In the genomic region with DNA sequence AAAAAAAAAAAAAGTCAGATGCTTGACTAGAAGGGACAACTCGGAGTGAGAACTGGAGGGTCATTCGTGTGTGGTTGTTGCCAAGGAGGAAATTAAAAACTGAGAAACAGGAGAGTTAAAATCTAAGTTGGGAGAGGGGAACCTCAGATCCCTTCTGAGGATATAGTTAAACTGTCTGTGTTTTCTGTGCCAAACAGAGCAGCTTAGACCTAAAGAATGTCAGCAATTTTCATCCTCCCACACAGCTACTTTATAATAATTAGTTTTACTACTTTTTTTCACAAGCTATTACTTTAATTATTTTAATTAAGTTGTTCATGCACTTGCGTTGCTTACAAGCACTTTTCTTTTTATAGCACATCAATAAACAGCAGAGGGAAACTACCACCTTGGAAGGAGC, we compare ENCODE assay signal across 23 cellular contexts.
DNase-seq lines count a peak whose midpoint lies in the region; ATAC-seq and TF ChIP-seq lines count a peak whose summit lies in the region.
"Had no signal": no experiment of that assay in that cellular context is flagged by ENCODE, and none has a peak within 500 bp of the region (broad histone marks: within the 10 kb centered on the region; RNA-seq: fewer than 3 reads in every experiment).

No MANE protein-coding gene starts in this region.

- peaks cover 46% of the 10 kb centered on the region for H3K4me1 ChIP-seq in GM23248 (ENCODE audit: insufficient read depth)
- peaks cover 5 to 17% of the 10 kb centered on the region in 2 donors for H3K4me1 ChIP-seq in left lung
- H3K4me1 ChIP-seq in spleen = peaks cover 4 to 35% (median 13%) of the 10 kb centered on the region in 6 donors
- H3K4me1 ChIP-seq in Peyer's patch = no peaks in the 10 kb centered on the region
- H3K4me1 ChIP-seq: neural progenitor cell had no signal

- H3K4me3 ChIP-seq in GM23248 (no peak overlapping the region), astrocyte of the spinal cord (ENCODE audit: low read depth, low read length) (no peak overlapping the region), left lung (no peak overlapping the region), spleen (no peak overlapping the region), Peyer's patch (no peak overlapping the region)
- H3K4me3 ChIP-seq: neural progenitor cell, SK-N-MC, stomach had no signal

- H3K27ac ChIP-seq in GM23248 (peak overlapping the region; percentile 31), left lung (peak overlapping the region; percentile 34 to 50), spleen (peak overlapping the region in 7 of 8 donors; percentile 9 to 51 (median 36)), Peyer's patch (no peak overlapping the region)
- H3K27ac ChIP-seq: neural progenitor cell, SK-N-MC had no signal

- H2AFZ ChIP-seq in GM23248 = peak overlapping the region; percentile 70
- H2AFZ ChIP-seq: neural progenitor cell had no signal

- 70 to 72% methylated on average over 3 of the region's 3 CpGs for WGBS in GM23248 (ENCODE audit: low coverage in 1 of 2, low lambda C conversion rate in 2 of 2, missing lambda C conversion rate in 2 of 2), 2 experiments
- 46 to 73% (median 68%) methylated on average over 3 of the region's 3 CpGs for WGBS in spleen, 5 donors

- H3F3A ChIP-seq in GM23248 (ENCODE audit: insufficient read depth) = peaks cover 22% of the 10 kb centered on the region

- no peak for ATAC-seq in left lung
- ATAC-seq in GM21619 (IDR thresholded peaks at IDR 0.05; ENCODE audit: unreplicated experiment) = no peak
- ATAC-seq: right cardiac atrium had no signal

- no peaks in the 10 kb centered on the region for H3K9me2 ChIP-seq in GM23248 (ENCODE audit: insufficient read depth)

- DNase-seq in GM23248 (peak; percentile 37), astrocyte of the spinal cord (ENCODE audit: low read depth, low spot score) (peak; percentile 9), left lung (no peak), spleen (no peak), retina (no peak), Peyer's patch (no peak)
- DNase-seq: activated CD4-positive, alpha-beta T cell treated with anti-CD3 and anti-CD28 coated beads for 48 hours; activated CD8-positive, alpha-beta memory T cell treated with anti-CD3 and anti-CD28 coated beads, Interleukin-2, amount 50 U/mL, for 4 hours; activated naive CD4-positive, alpha-beta T cell; aorta; Calu3; glutamatergic neuron; GOT3; KG1; midbrain; NCI-H1092; NCI-H2081 treated with DMSO at 0.1 percent for 48 hours; NCI-H524; right cardiac atrium; stomach had no signal

- no peak for TF ChIP-seq POLR2A in spleen (IDR thresholded peaks at IDR 0.05)
- TF ChIP-seq POLR2A in Peyer's patch (IDR thresholded peaks at IDR 0.05) = no peak

- in situ Hi-C loops in GM23248 (cut with MboI) (loop anchor here (25.0 kb wide), 1 partner anchor 447 kb away; a partner anchor contains a TSS), astrocyte of the spinal cord (cut with HindIII; ENCODE audit: low sequenced_read_pairs) (no loop called here)

- TF ChIP-seq CTCF in astrocyte of the spinal cord (IDR thresholded peaks at IDR 0.05; ENCODE audit: low read depth, low read length) (no peak), left lung (IDR thresholded peaks at IDR 0.05) (no peak), spleen (IDR thresholded peaks at IDR 0.05 in 8 of 11, conservative IDR thresholded peaks at IDR 0.05 in 3 of 11) (no peak), Peyer's patch (IDR thresholded peaks at IDR 0.05) (no peak)

- H3K36me3 ChIP-seq in GM23248 (ENCODE audit: low read depth) = no peaks in the 10 kb centered on the region
- no peaks in the 10 kb centered on the region for H3K36me3 ChIP-seq in left lung
- H3K36me3 ChIP-seq in spleen = no peaks in the 10 kb centered on the region
- no peaks in the 10 kb centered on the region for H3K36me3 ChIP-seq in Peyer's patch
- H3K36me3 ChIP-seq: neural progenitor cell, stomach had no signal

- H3K9ac ChIP-seq in GM23248 = peak overlapping the region; percentile 4; the same call in 1 of the 2 replicates
- H3K9ac ChIP-seq: neural progenitor cell had no signal

- H3K4me2 ChIP-seq in GM23248 (ENCODE audit: unreplicated experiment) = peak overlapping the region; percentile 23
- H3K4me2 ChIP-seq: neural progenitor cell had no signal

- H3K79me2 ChIP-seq in GM23248 (ENCODE audit: insufficient read depth) = no peaks in the 10 kb centered on the region

- H3K9me3 ChIP-seq in GM23248 (ENCODE audit: low read depth) (no peaks in the 10 kb centered on the region), left lung (no peaks in the 10 kb centered on the region), spleen (no peaks in the 10 kb centered on the region), Peyer's patch (no peaks in the 10 kb centered on the region)
- H3K9me3 ChIP-seq: stomach had no signal

- H3K27me3 ChIP-seq in GM23248 (replicated peaks; ENCODE audit: insufficient read depth) = no peaks in the 10 kb centered on the region
- H3K27me3 ChIP-seq in left lung = no peaks in the 10 kb centered on the region
- H3K27me3 ChIP-seq in spleen (replicated peaks in 1 of 7) = peaks cover 0 to 8% (median 0%) of the 10 kb centered on the region in 7 donors
- no peaks in the 10 kb centered on the region for H3K27me3 ChIP-seq in Peyer's patch
- H3K27me3 ChIP-seq: neural progenitor cell, stomach had no signal

- no peaks in the 10 kb centered on the region for H4K20me1 ChIP-seq in GM23248 (ENCODE audit: insufficient read depth)

- intact Hi-C loops in left lung (cut with DNase I) (loop anchor here in 1 of 2 donors (5.0 kb wide), 1 partner anchor 272 kb away; no protein-coding TSS in a partner anchor), spleen (cut with DNase I; ENCODE audit: low total_unique reads) (no loop called here)

Comparison
In these comparisons a context has a peak if more than half of its experiments do, and no peak if none do; other contexts are left out.
1. DNase-seq: peak in GM23248 (single experiment) and astrocyte of the spinal cord (single experiment); none in left lung (0 of 2), spleen (single experiment), retina (single experiment) and Peyer's patch (0 of 3).
2. H3K27ac ChIP-seq: peak in GM23248 (single experiment), left lung (2 of 2) and spleen (7 of 8); none in Peyer's patch (0 of 4).